ENCODE assay signal across 14 cellular contexts in genomic region chr1:61182049-61182448, GRCh38.
A peak's percentile ranks its signal among the peaks of the same experiment; 100 is the strongest.
DNase-seq lines count a peak whose midpoint lies in the region; FAIRE-seq and TF ChIP-seq lines count a peak whose summit lies in the region.
"Had no signal": no experiment of that assay in that cellular context is flagged by ENCODE, and none has a peak within 500 bp of the region (broad histone marks: within the 10 kb centered on the region; RNA-seq: fewer than 3 reads in every experiment).

No MANE protein-coding gene starts in this region.

- no peaks in the 10 kb centered on the region for H3K9me1 ChIP-seq in keratinocyte (ENCODE audit: control insufficient read depth, extremely low read depth, insufficient read depth, low read length)

- peaks cover 15% of the 10 kb centered on the region for H3K4me1 ChIP-seq in keratinocyte (ENCODE audit: control insufficient read depth, extremely low read depth, insufficient read depth, low read length)

- no peaks in the 10 kb centered on the region for H3K9me3 ChIP-seq in keratinocyte (ENCODE audit: control insufficient read depth, low read depth, low read length)
- H3K9me3 ChIP-seq: lower lobe of right lung, spleen had no signal

- H3K27ac ChIP-seq in keratinocyte (ENCODE audit: control insufficient read depth, insufficient read depth, low read length) = no peak overlapping the region

- TF ChIP-seq CTCF in choroid plexus epithelial cell (conservative IDR thresholded peaks at IDR 0.05; ENCODE audit: low read depth, low read length) (no peak), keratinocyte (optimal IDR thresholded peaks at IDR 0.05 in 1 of 3, IDR thresholded peaks at IDR 0.05 in 1 of 3, conservative IDR thresholded peaks at IDR 0.05 in 1 of 3; ENCODE audit: extremely low read depth in 1 of 3, insufficient read depth in 2 of 3, low read length in 3 of 3) (no peak)

- DNase-seq in LHCN-M2 (ENCODE audit: low read depth) (peak; percentile 84), choroid plexus epithelial cell (ENCODE audit: low read depth) (peak; percentile 89), keratinocyte (ENCODE audit: low read depth, low spot score) (no peak), smooth muscle cell of the brain vasculature (ENCODE audit: low read depth, low spot score) (peak; percentile 74), cerebellum (ENCODE audit: low spot score) (no peak), A172 (ENCODE audit: low spot score) (no peak), NCI-H446 (lab: John Stamatoyannopoulos, UW) (no peak), NCI-H2107 treated with DMSO at 0.1 percent for 48 hours (lab: John Stamatoyannopoulos, UW; ENCODE audit: unreplicated experiment) (no peak)
- DNase-seq: activated B cell treated with CpG ODN at 0.5 μM for 24 hours, activated gamma-delta T cell treated with Interleukin-2 at 50 U/mL for 16 hours, lower lobe of right lung, NCI-H2107, spleen had no signal

- no peaks in the 10 kb centered on the region for H3K79me2 ChIP-seq in keratinocyte (ENCODE audit: control insufficient read depth, insufficient read depth, low read length)

- H3K4me2 ChIP-seq in keratinocyte (ENCODE audit: control insufficient read depth, extremely low read depth, insufficient read depth, low read depth, low read length) = no peak overlapping the region

- H3K9ac ChIP-seq in keratinocyte (ENCODE audit: control insufficient read depth, extremely low read depth, insufficient read depth, low read length) = no peak overlapping the region

- no peaks in the 10 kb centered on the region for H3K27me3 ChIP-seq in keratinocyte (ENCODE audit: control insufficient read depth, extremely low read depth, insufficient read depth, low read length)
- H3K27me3 ChIP-seq: spleen had no signal

- dilution Hi-C loops in keratinocyte (cut with MboI; ENCODE audit: extremely low pct_ligation_motif_present, low sequenced_read_pairs) = no loop called here

- no peaks in the 10 kb centered on the region for H3K36me3 ChIP-seq in keratinocyte (ENCODE audit: control insufficient read depth in 2 of 2, extremely low read depth in 1 of 2, insufficient read depth in 2 of 2, low read length in 2 of 2)
- H3K36me3 ChIP-seq: lower lobe of right lung, spleen had no signal

- no peak overlapping the region for H2AFZ ChIP-seq in keratinocyte (ENCODE audit: control insufficient read depth, low read length)

- FAIRE-seq in keratinocyte (lab: Jason Lieb, UNC) = peak; percentile 26
- FAIRE-seq: D721Med had no signal

- no peaks in the 10 kb centered on the region for H4K20me1 ChIP-seq in keratinocyte (ENCODE audit: control insufficient read depth, extremely low read depth, insufficient read depth, low read length)

- no peak overlapping the region for H3K4me3 ChIP-seq in choroid plexus epithelial cell (ENCODE audit: low read depth, low read length)
- H3K4me3 ChIP-seq in keratinocyte (ENCODE audit: control insufficient read depth in 2 of 3, extremely low read depth in 1 of 3, insufficient read depth in 2 of 3, low read depth in 1 of 3, low read length in 3 of 3) = no peak overlapping the region
- H3K4me3 ChIP-seq: lower lobe of right lung, spleen had no signal

Comparison
In these comparisons a context has a peak if more than half of its experiments do, and no peak if none do; other contexts are left out.
1. DNase-seq: peak in LHCN-M2 (single experiment), choroid plexus epithelial cell (single experiment) and smooth muscle cell of the brain vasculature (single experiment); none in keratinocyte (single experiment), cerebellum (single experiment), A172 (single experiment), NCI-H446 (0 of 2) and NCI-H2107 treated with DMSO at 0.1 percent for 48 hours (single experiment).